Comparison of ENCODE assay signal across 12 cellular contexts in the genomic region with DNA sequence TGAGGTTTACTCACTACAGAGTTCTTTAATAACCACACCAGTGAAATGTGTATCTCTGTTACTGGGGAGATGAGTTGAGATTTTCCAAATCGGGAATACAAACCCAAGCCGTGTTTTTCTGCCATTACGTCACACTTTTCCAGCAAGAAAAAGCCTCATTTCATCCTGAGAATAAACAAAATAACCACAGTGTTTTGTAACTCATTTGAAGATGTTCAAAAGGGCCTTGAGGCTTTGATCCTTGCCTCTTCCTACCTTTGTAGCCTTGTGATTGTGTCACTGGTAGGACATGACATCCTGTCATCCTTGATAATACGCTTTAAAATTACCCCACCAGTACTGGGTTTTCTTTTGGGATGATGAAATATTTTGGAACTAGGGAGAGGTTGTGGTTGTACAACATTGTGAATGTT. TPM values are rescaled to one million over a fixed set of nuclear protein-coding genes. Genes with fewer than 3 reads are reported as not detected.
DNase-seq lines count a peak whose midpoint lies in the region; ATAC-seq and TF ChIP-seq lines count a peak whose summit lies in the region.
"Had no signal": no experiment of that assay in that cellular context is flagged by ENCODE, and none has a peak within 500 bp of the region (broad histone marks: within the 10 kb centered on the region; RNA-seq: fewer than 3 reads in every experiment).

No MANE protein-coding gene starts in this region.

- peaks cover 25% of the 10 kb centered on the region for H3K4me1 Mint-ChIP-seq in CD4-positive, alpha-beta T cell (ENCODE audit: low read depth)
- H3K4me1 Mint-ChIP-seq in neural progenitor cell, result peaks cover 38% of the 10 kb centered on the region
- peaks cover 4% of the 10 kb centered on the region for H3K4me1 Mint-ChIP-seq in CD14-positive monocyte

- H3K9ac ChIP-seq in Loucy (ENCODE audit: low read depth, low read length, poor library complexity, severe bottlenecking) (no peak overlapping the region), neural progenitor cell (no peak overlapping the region)

- H3K4me3 ChIP-seq in Loucy (ENCODE audit: low read length, poor library complexity, severe bottlenecking), result peak overlapping the region; percentile 83
- H3K4me3 ChIP-seq in dorsolateral prefrontal cortex, result peak overlapping the region in 42 of 59 donors; percentile 7 to 86 (median 72)
- H3K4me3 ChIP-seq in neural progenitor cell, result no peak overlapping the region
- H3K4me3 ChIP-seq: GM12878 had no signal

- DNase-seq in CD4-positive, alpha-beta T cell, result no peak
- DNase-seq in dorsolateral prefrontal cortex (no peak), neural progenitor cell (ENCODE audit: low spot score) (no peak), CD1c-positive myeloid dendritic cell (ENCODE audit: extremely low spot score) (no peak), NCI-H526 (lab: John Stamatoyannopoulos, UW) (no peak), CD14-positive monocyte (ENCODE audit: low spot score) (no peak)
- DNase-seq: COR-L47; RPMI8226; stimulated activated naive CD4-positive, alpha-beta T cell treated with Interleukin-2 at 50 U/mL for 16 hours had no signal

- H3K4me1 ChIP-seq in Loucy (ENCODE audit: insufficient read depth, low read length, poor library complexity, severe bottlenecking) (peaks cover 18% of the 10 kb centered on the region), neural progenitor cell (peaks cover 18% of the 10 kb centered on the region)

- peaks cover 29% of the 10 kb centered on the region for H3K36me3 Mint-ChIP-seq in CD4-positive, alpha-beta T cell (ENCODE audit: low read depth)
- H3K36me3 Mint-ChIP-seq in neural progenitor cell (peaks cover 18% of the 10 kb centered on the region), CD14-positive monocyte (peaks cover 4 to 10% of the 10 kb centered on the region in 2 donors)

- H3K36me3 ChIP-seq in Loucy (ENCODE audit: insufficient read depth, low read length) (peaks cover 17% of the 10 kb centered on the region; the same call in 1 of the 2 replicates), neural progenitor cell (no peaks in the 10 kb centered on the region)

- intact Hi-C loops in CD4-positive, alpha-beta T cell (cut with DNase I, micrococcal nuclease), result no loop called here
- intact Hi-C loops in dorsolateral prefrontal cortex (cut with DNase I), result no loop called here
- intact Hi-C loops in CD14-positive monocyte (cut with micrococcal nuclease), result no loop called here

- no peaks in the 10 kb centered on the region for H3K9me3 Mint-ChIP-seq in CD4-positive, alpha-beta T cell
- H3K9me3 Mint-ChIP-seq in neural progenitor cell, result no peaks in the 10 kb centered on the region
- H3K9me3 Mint-ChIP-seq in CD14-positive monocyte, result peaks cover 0 to 11% (median 0%) of the 10 kb centered on the region in 7 donors

- peak overlapping the region; percentile 79 for H3K4me2 ChIP-seq in Loucy (ENCODE audit: low read depth, low read length, poor library complexity, severe bottlenecking)
- peak overlapping the region; percentile 4 for H3K4me2 ChIP-seq in neural progenitor cell

- no peaks in the 10 kb centered on the region for H3F3A ChIP-seq in Loucy (ENCODE audit: low read depth)
- peaks cover 24% of the 10 kb centered on the region for H3F3A ChIP-seq in neural progenitor cell (ENCODE audit: low read depth)

- no peak for ATAC-seq in CD4-positive, alpha-beta T cell (ENCODE audit: poor library complexity)
- ATAC-seq in GM19351 (IDR thresholded peaks at IDR 0.05; ENCODE audit: unreplicated experiment), result no peak
- ATAC-seq: GM12878 had no signal

- H3K27me3 Mint-ChIP-seq in CD4-positive, alpha-beta T cell, result no peaks in the 10 kb centered on the region
- H3K27me3 Mint-ChIP-seq in neural progenitor cell (ENCODE audit: insufficient read depth, low read depth), result peaks cover 8% of the 10 kb centered on the region
- peaks cover 0 to 61% (median 0%) of the 10 kb centered on the region in 3 donors for H3K27me3 Mint-ChIP-seq in CD14-positive monocyte (ENCODE audit: low read depth in 3 of 3)

- H3K9me2 ChIP-seq in Loucy (replicated peaks; ENCODE audit: low read depth, low read length), result no peaks in the 10 kb centered on the region

- H3K79me2 ChIP-seq in Loucy (ENCODE audit: insufficient read depth, low read length) (peaks cover 72% of the 10 kb centered on the region), neural progenitor cell (ENCODE audit: low read depth) (peaks cover 73% of the 10 kb centered on the region)

- H3K27me3 ChIP-seq in CD4-positive, alpha-beta T cell (ENCODE audit: control insufficient read depth, insufficient read depth, low read length), result no peaks in the 10 kb centered on the region
- no peaks in the 10 kb centered on the region for H3K27me3 ChIP-seq in Loucy (ENCODE audit: insufficient read depth, low read length, poor library complexity, severe bottlenecking)
- peaks cover 0 to 39% (median 8%) of the 10 kb centered on the region in 45 donors for H3K27me3 ChIP-seq in dorsolateral prefrontal cortex
- no peaks in the 10 kb centered on the region for H3K27me3 ChIP-seq in neural progenitor cell

- H4K20me1 ChIP-seq in Loucy (ENCODE audit: insufficient read depth, low read length, poor library complexity, severe bottlenecking), result peaks cover 36% of the 10 kb centered on the region
- peaks cover 10% of the 10 kb centered on the region for H4K20me1 ChIP-seq in neural progenitor cell (ENCODE audit: low read depth)

- no peaks in the 10 kb centered on the region for H3K9me3 ChIP-seq in CD4-positive, alpha-beta T cell (ENCODE audit: control insufficient read depth, low read length)
- H3K9me3 ChIP-seq in Loucy (ENCODE audit: insufficient read depth, low read depth, low read length) (no peaks in the 10 kb centered on the region), neural progenitor cell (ENCODE audit: low read depth) (no peaks in the 10 kb centered on the region)

- POLR2A ChIA-PET in CD4-positive, alpha-beta T cell (lab: Charles Lee), result interaction anchor here (1.3 kb wide), 2 partner anchors 18 to 91 kb away, joined by 3 to 8 read pairs; a partner anchor contains a TSS

- H2AFZ ChIP-seq in Loucy (ENCODE audit: low read length) (no peak overlapping the region), neural progenitor cell (replicated peaks) (no peak overlapping the region)

- peak overlapping the region; percentile 93 for H3K27ac Mint-ChIP-seq in CD4-positive, alpha-beta T cell
- H3K27ac Mint-ChIP-seq in neural progenitor cell, result no peak overlapping the region
- H3K27ac Mint-ChIP-seq in CD14-positive monocyte, result no peak overlapping the region

- no peak for TF ChIP-seq CTCF in CD4-positive, alpha-beta T cell (IDR thresholded peaks at IDR 0.05)
- TF ChIP-seq CTCF in Loucy (conservative IDR thresholded peaks at IDR 0.05; ENCODE audit: low read length), result no peak
- no peak for TF ChIP-seq CTCF in dorsolateral prefrontal cortex (IDR thresholded peaks at IDR 0.05 in 54 of 56, conservative IDR thresholded peaks at IDR 0.05 in 2 of 56; ENCODE audit: low read depth in 1 of 56, partially characterized antibody in 56 of 56)
- no peak for TF ChIP-seq CTCF in neural progenitor cell (IDR thresholded peaks at IDR 0.05)
- TF ChIP-seq CTCF in CD14-positive monocyte (IDR thresholded peaks at IDR 0.05), result no peak

- CTCF ChIA-PET in CD4-positive, alpha-beta T cell (lab: Charles Lee), result no interaction called here

- H3K4me3 Mint-ChIP-seq in CD4-positive, alpha-beta T cell, result peak overlapping the region; percentile 68
- H3K4me3 Mint-ChIP-seq in neural progenitor cell (peak overlapping the region; percentile 41), CD14-positive monocyte (no peak overlapping the region)

- H3K27ac ChIP-seq in CD4-positive, alpha-beta T cell (ENCODE audit: low read depth, low read length), result no peak overlapping the region
- H3K27ac ChIP-seq in dorsolateral prefrontal cortex (peak overlapping the region in 54 of 59 donors; percentile 2 to 99 (median 96)), neural progenitor cell (no peak overlapping the region)

RNA-seq across cellular contexts. Expression of a gene that starts 2.9 kb away (rescaled TPM):
- total RNA-seq in CD4-positive, alpha-beta T cell, result 10 to 100 TPM; 62.6 to 66.2 TPM
- total RNA-seq in dorsolateral prefrontal cortex (100 to 1,000 TPM; 162 to 456 (median 351) TPM), neural progenitor cell (ENCODE audit: low replicate concordance) (106 and 158 TPM in 2 replicates)
- polyA plus RNA-seq in CD14-positive monocyte, result 1 to 10 TPM; 6.7 to 8.8 TPM

RNA-seq across cellular contexts. Expression of a gene that starts 17.2 kb away (rescaled TPM):
- 100 to 1,000 TPM; 182 to 190 TPM for total RNA-seq in CD4-positive, alpha-beta T cell
- total RNA-seq in dorsolateral prefrontal cortex (100 to 1,000 TPM in 118 of 120 experiments, 10 to 100 TPM in 2; 81.5 to 187 (median 132) TPM), neural progenitor cell (ENCODE audit: low replicate concordance) (166 and 248 TPM in 2 replicates)
- polyA plus RNA-seq in CD14-positive monocyte, result 10 to 100 TPM in 1 of 2 donors, 1 to 10 TPM in 1; 7.3 to 14.1 TPM

RNA-seq across cellular contexts. Expression of a gene that starts 42.1 kb away (rescaled TPM):
- total RNA-seq in CD4-positive, alpha-beta T cell, result 10 to 100 TPM; 70.0 to 72.1 TPM
- 100 to 1,000 TPM; 186 to 279 (median 239) TPM for total RNA-seq in dorsolateral prefrontal cortex
- total RNA-seq in neural progenitor cell (ENCODE audit: low replicate concordance), result 291 and 537 TPM in 2 replicates
- polyA plus RNA-seq in CD14-positive monocyte, result 100 to 1,000 TPM; 125 to 150 TPM

Comparison
In these comparisons a context has a peak if more than half of its experiments do, and no peak if none do; other contexts are left out.
1. H3K27ac ChIP-seq: peak in dorsolateral prefrontal cortex (54 of 59); none in CD4-positive, alpha-beta T cell (single experiment) and neural progenitor cell (single experiment).
2. H3K4me3 Mint-ChIP-seq: peak in CD4-positive, alpha-beta T cell (single experiment) and neural progenitor cell (single experiment); none in CD14-positive monocyte (0 of 2).